In the genomic region with DNA sequence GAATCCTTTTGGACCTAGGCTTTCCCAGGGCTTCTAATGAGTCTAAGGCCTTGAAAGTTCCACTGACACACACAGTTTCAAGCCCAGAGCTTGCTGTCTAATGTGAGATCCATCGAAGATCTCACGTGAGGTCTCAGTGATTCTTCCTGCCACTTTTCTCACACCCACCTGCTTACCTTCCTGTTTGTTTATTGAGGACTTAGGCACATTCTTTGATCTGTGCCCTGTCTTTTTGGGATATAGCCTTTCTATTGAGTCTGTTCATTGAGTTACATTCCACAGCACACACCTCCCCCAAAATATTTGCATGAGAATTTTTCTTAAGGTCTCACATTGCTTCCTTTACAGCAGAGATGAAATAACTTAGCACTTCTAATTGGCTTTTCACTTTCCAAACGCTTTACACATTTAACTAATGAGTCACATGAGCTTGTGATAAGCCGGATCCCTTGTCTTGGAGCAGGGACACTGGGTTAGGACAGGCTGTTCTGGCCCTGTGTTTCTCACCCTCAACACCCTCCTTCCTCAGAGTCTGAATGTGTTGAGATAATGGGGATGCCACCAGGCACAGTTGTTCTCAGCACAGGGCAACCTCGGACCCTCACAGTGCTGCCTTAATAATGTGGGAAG, we compare ENCODE assay signal across 17 cellular contexts.
A peak's percentile ranks its signal among the peaks of the same experiment; 100 is the strongest.
DNase-seq lines count a peak whose midpoint lies in the region; ATAC-seq, FAIRE-seq and TF ChIP-seq lines count a peak whose summit lies in the region.
"Had no signal": no experiment of that assay in that cellular context is flagged by ENCODE, and none has a peak within 500 bp of the region (broad histone marks: within the 10 kb centered on the region; RNA-seq: fewer than 3 reads in every experiment).

No MANE protein-coding gene starts in this region.

- no peaks in the 10 kb centered on the region for H3K36me3 ChIP-seq in HUES48 (ENCODE audit: control insufficient read depth, insufficient read depth, low read length)
- H3K36me3 ChIP-seq in bronchial epithelial cell (ENCODE audit: control insufficient read depth, insufficient read depth, low read length), result no peaks in the 10 kb centered on the region
- H3K36me3 ChIP-seq in hepatocyte (replicated peaks; ENCODE audit: insufficient read depth, low read depth), result no peaks in the 10 kb centered on the region
- no peaks in the 10 kb centered on the region for H3K36me3 ChIP-seq in gastrocnemius medialis
- H3K36me3 ChIP-seq: vagina had no signal

- H3K27ac ChIP-seq in HUES48 (ENCODE audit: low read depth, low read length), result peak overlapping the region; percentile 80
- peak overlapping the region; percentile 8 for H3K27ac ChIP-seq in hepatocyte
- H3K27ac ChIP-seq in gastrocnemius medialis, result peak overlapping the region; percentile 24 to 61 (median 50)
- H3K27ac ChIP-seq: vagina had no signal

- ATAC-seq in gastrocnemius medialis (peak in 1 of 2 donors; percentile 72), GM21717 (IDR thresholded peaks at IDR 0.05; ENCODE audit: unreplicated experiment) (no peak)
- ATAC-seq: stimulated activated naive CD8-positive, alpha-beta T cell treated with anti-CD3 and anti-CD28 coated beads, Interleukin-15, Interleukin-2, amounts not matched to agents 100 U/mL and 50 U/mL, for 24 hours had no signal

- peak; percentile 58 for FAIRE-seq in bronchial epithelial cell (lab: Jason Lieb, UNC)

- H3K79me2 ChIP-seq in hepatocyte, result no peaks in the 10 kb centered on the region

- H3K4me1 ChIP-seq in HUES48 (ENCODE audit: control insufficient read depth, insufficient read depth, low read length), result peaks cover 12% of the 10 kb centered on the region
- peaks cover 12% of the 10 kb centered on the region for H3K4me1 ChIP-seq in hepatocyte (ENCODE audit: insufficient read depth)
- peaks cover 0 to 23% of the 10 kb centered on the region in 2 donors for H3K4me1 ChIP-seq in gastrocnemius medialis

- H2AFZ ChIP-seq in hepatocyte, result no peak overlapping the region

- H3K27me3 ChIP-seq in HUES48 (ENCODE audit: control insufficient read depth, insufficient read depth, low read length) (no peaks in the 10 kb centered on the region), bronchial epithelial cell (ENCODE audit: control insufficient read depth, insufficient read depth, low read length) (no peaks in the 10 kb centered on the region), hepatocyte (no peaks in the 10 kb centered on the region), gastrocnemius medialis (no peaks in the 10 kb centered on the region)
- H3K27me3 ChIP-seq: vagina had no signal

- H3K9me3 ChIP-seq in HUES48 (ENCODE audit: control insufficient read depth, insufficient read depth, low read length) (no peaks in the 10 kb centered on the region), hepatocyte (ENCODE audit: low read depth) (no peaks in the 10 kb centered on the region), gastrocnemius medialis (no peaks in the 10 kb centered on the region)
- H3K9me3 ChIP-seq: vagina had no signal

- H3K9me2 ChIP-seq in hepatocyte (replicated peaks; ENCODE audit: insufficient read depth), result no peaks in the 10 kb centered on the region

- DNase-seq in bronchial epithelial cell (ENCODE audit: low read depth) (peak; percentile 24), hepatocyte (ENCODE audit: low spot score) (no peak), gastrocnemius medialis (no peak), NCI-H2196 (lab: John Stamatoyannopoulos, UW; ENCODE audit: unreplicated experiment) (no peak), cerebellum (ENCODE audit: low spot score) (no peak)
- no peak for DNase-seq in NK-92 treated with Interleukin-12 subunit alpha and Interleukin-12 subunit beta, amount 100 ng/mL, for 24 hours (lab: John Stamatoyannopoulos, UW)
- DNase-seq: CD4-positive, alpha-beta memory T cell; EL; GOT3; head of caudate nucleus; naive B cell; NCI-H1105 treated with DMSO at 0.1 percent for 48 hours; stimulated activated naive CD8-positive, alpha-beta T cell treated with anti-CD3 and anti-CD28 coated beads, Interleukin-15, Interleukin-2, amounts not matched to agents 100 U/mL and 50 U/mL, for 24 hours had no signal

- no peak overlapping the region for H3K4me2 ChIP-seq in hepatocyte

- no peak for TF ChIP-seq POLR2A in gastrocnemius medialis (IDR thresholded peaks at IDR 0.05)

- intact Hi-C loops in gastrocnemius medialis (cut with DNase I; ENCODE audit: low total_unique reads), result no loop called here

- no peak overlapping the region for H3K9ac ChIP-seq in HUES48 (ENCODE audit: low read depth, low read length)

- H3K4me3 ChIP-seq in HUES48 (ENCODE audit: low read depth, low read length) (no peak overlapping the region), bronchial epithelial cell (ENCODE audit: low read depth, low read length) (no peak overlapping the region), hepatocyte (no peak overlapping the region), gastrocnemius medialis (no peak overlapping the region)
- H3K4me3 ChIP-seq: coronary artery, vagina had no signal

- in situ Hi-C loops in gastrocnemius medialis (cut with MboI; ENCODE audit: low sequenced_read_pairs in 4 of 4), result no loop called here

- 49% methylated on average over 5 of the region's 5 CpGs for WGBS in hepatocyte (ENCODE audit: low lambda C conversion rate, missing lambda C conversion rate)

- H4K20me1 ChIP-seq in hepatocyte (ENCODE audit: insufficient read depth, poor library complexity, severe bottlenecking), result no peaks in the 10 kb centered on the region

- no peak for TF ChIP-seq CTCF in bronchial epithelial cell (IDR thresholded peaks at IDR 0.05; ENCODE audit: insufficient read depth, low read length, severe bottlenecking)
- TF ChIP-seq CTCF in hepatocyte (IDR thresholded peaks at IDR 0.05; ENCODE audit: poor library complexity), result no peak
- no peak for TF ChIP-seq CTCF in gastrocnemius medialis (IDR thresholded peaks at IDR 0.05 in 4 of 5, conservative IDR thresholded peaks at IDR 0.05 in 1 of 5)

Comparison
In these comparisons a context has a peak if more than half of its experiments do, and no peak if none do; other contexts are left out.
1. H3K27ac ChIP-seq: peak in every context shown above with its lines; median percentile 80 in HUES48; 50 in gastrocnemius medialis; 8 in hepatocyte.